ENCODE assay signal across 8 cellular contexts in genomic region chr17:3636154-3636907, GRCh38. TPM values are rescaled to one million over a fixed set of nuclear protein-coding genes. Genes with fewer than 3 reads are reported as not detected.
DNase-seq lines count a peak whose midpoint lies in the region; ATAC-seq and TF ChIP-seq lines count a peak whose summit lies in the region.

CTNS (plus strand) TSS chr17:3636760; CDS start chr17:3640207, 3,447 bp downstream.
SHPK (minus strand) TSS chr17:3636250; CDS start chr17:3636219, 31 bp downstream.

- CTCF ChIA-PET in activated CD4-positive, alpha-beta T cell treated with anti-CD3 and anti-CD28 coated beads for 36 hours (lab: Charles Lee), result interaction anchor here (0.5 to 1.6 kb wide), 10 partner anchors 11 to 850 kb away, joined by 3 to 11 read pairs (median 4); partner anchors contain the start of gene TAX1BP3

- no peaks in the 10 kb centered on the region for H3K9me3 Mint-ChIP-seq in activated CD4-positive, alpha-beta T cell treated with anti-CD3 and anti-CD28 coated beads for 36 hours (ENCODE audit: low read depth)

- peaks cover 42% of the 10 kb centered on the region for H3K4me1 Mint-ChIP-seq in activated CD4-positive, alpha-beta T cell treated with anti-CD3 and anti-CD28 coated beads for 36 hours

- intact Hi-C loops in activated CD4-positive, alpha-beta T cell treated with anti-CD3 and anti-CD28 coated beads for 36 hours (cut with DNase I, micrococcal nuclease), result loop anchor here (1.0 to 5.0 kb wide), 13 partner anchors 32 to 1299 kb away; partner anchors contain the start of genes EMC6 (in 2 of the 2), TAX1BP3 (in 2 of the 2), ATP2A3 (in 1 of the 2) and CLUH (in 1 of the 2)

- H3K4me3 Mint-ChIP-seq in activated CD4-positive, alpha-beta T cell treated with anti-CD3 and anti-CD28 coated beads for 36 hours, result peak within 1 kb of the TSS; percentile 93

- TF ChIP-seq CTCF in choroid plexus epithelial cell (conservative IDR thresholded peaks at IDR 0.05; ENCODE audit: low read depth, low read length), result no peak

- POLR2A ChIA-PET in activated CD4-positive, alpha-beta T cell treated with anti-CD3 and anti-CD28 coated beads for 36 hours (lab: Charles Lee), result interaction anchor here (0.5 to 1.1 kb wide), 2 partner anchors 9 to 252 kb away, joined by 3 to 5 read pairs; no protein-coding TSS in a partner anchor

- H3K36me3 Mint-ChIP-seq in activated CD4-positive, alpha-beta T cell treated with anti-CD3 and anti-CD28 coated beads for 36 hours (ENCODE audit: low read depth), result peaks cover 5% of the 10 kb centered on the region

- peak within 1 kb of the TSS; percentile 99 for H3K4me3 ChIP-seq in choroid plexus epithelial cell (ENCODE audit: low read depth, low read length)

- DNase-seq in Ammon's horn (ENCODE audit: low spot score) (peak; percentile 98), GM19238 (ENCODE audit: insufficient read length, low spot score) (peak; percentile 99), NCI-H524 (lab: John Stamatoyannopoulos, UW) (peak; percentile 76 to 82), choroid plexus epithelial cell (ENCODE audit: low read depth) (peak; percentile 97), kidney glomerular epithelial cell (lab: John Stamatoyannopoulos, UW) (peak; percentile 88)
- DNase-seq in activated CD4-positive, alpha-beta T cell treated with anti-CD3 and anti-CD28 coated beads for 36 hours, result peak; percentile 97
- DNase-seq in stimulated activated CD4-positive, alpha-beta T cell treated with anti-CD3 and anti-CD28 coated beads, Interleukin-1b, Interleukin-23, amount 100 ng/mL, for 1 hour (ENCODE audit: low read depth in 2 of 2), result peak; percentile 86

- H3K27me3 Mint-ChIP-seq in activated CD4-positive, alpha-beta T cell treated with anti-CD3 and anti-CD28 coated beads for 36 hours, result no peaks in the 10 kb centered on the region

- peak within 1 kb of the TSS; percentile 99 for H3K27ac Mint-ChIP-seq in activated CD4-positive, alpha-beta T cell treated with anti-CD3 and anti-CD28 coated beads for 36 hours

- peak; percentile 90 for ATAC-seq in HG03442 (IDR thresholded peaks at IDR 0.05; ENCODE audit: unreplicated experiment)
- peak; percentile 97 for ATAC-seq in activated CD4-positive, alpha-beta T cell treated with anti-CD3 and anti-CD28 coated beads for 36 hours

RNA-seq across cellular contexts. Expression of gene CTNS, which starts in this region (rescaled TPM):
- 10 to 100 TPM; 10.1 to 11.1 TPM for total RNA-seq in activated CD4-positive, alpha-beta T cell treated with anti-CD3 and anti-CD28 coated beads for 36 hours

RNA-seq across cellular contexts. Expression of gene SHPK, which starts in this region (rescaled TPM):
- total RNA-seq in activated CD4-positive, alpha-beta T cell treated with anti-CD3 and anti-CD28 coated beads for 36 hours, result 10 to 100 TPM; 12.5 to 15.0 TPM

Comparison
In these comparisons a context has a peak if more than half of its experiments do, and no peak if none do; other contexts are left out.
1. Peak in every context shown above with its lines: DNase-seq, ATAC-seq and H3K4me3 ChIP-seq.